Comparison of ENCODE assay signal across 29 cellular contexts in genomic region chrX:148204195-148204594, GRCh38.
"Had no signal": no experiment of that assay in that cellular context is flagged by ENCODE, and none has a peak within 500 bp of the region (broad histone marks: within the 10 kb centered on the region; RNA-seq: fewer than 3 reads in every experiment).

No MANE protein-coding gene starts in this region.

- H3K4me1 ChIP-seq: ascending aorta, body of pancreas, Peyer's patch, SJCRH30 had no signal

- H3K36me3 ChIP-seq: ascending aorta, Peyer's patch, SJCRH30 had no signal

- H3K27me3 Mint-ChIP-seq: activated B cell treated with CpG ODN at 0.5 μM for 24 hours; activated CD4-positive, alpha-beta T cell treated with anti-CD3 and anti-CD28 coated beads, Interleukin-2, amount 10 ng/mL, durations not matched to agents 24 days and 14 days; activated CD8-positive, alpha-beta memory T cell treated with anti-CD3 and anti-CD28 coated beads, Interleukin-2, amount 10 ng/mL, durations not matched to agents 7 days and 5 days; activated naive CD4-positive, alpha-beta T cell treated with anti-CD3 and anti-CD28 coated beads, Interleukin-2, amount 50 U/mL, for 24 hours had no signal

- H3K4me3 Mint-ChIP-seq: activated B cell treated with CpG ODN at 0.5 μM for 24 hours; activated CD4-positive, alpha-beta T cell treated with anti-CD3 and anti-CD28 coated beads, Interleukin-2, amount 10 ng/mL, durations not matched to agents 24 days and 14 days; activated CD8-positive, alpha-beta memory T cell treated with anti-CD3 and anti-CD28 coated beads, Interleukin-2, amount 10 ng/mL, durations not matched to agents 7 days and 5 days; activated naive CD4-positive, alpha-beta T cell treated with anti-CD3 and anti-CD28 coated beads, Interleukin-2, amount 50 U/mL, for 24 hours; activated T-cell treated with anti-CD3 and anti-CD28 coated beads, Interleukin-2, amount 50 U/mL, for 24 hours; activated T-helper 1 cell treated with anti-CD3 and anti-CD28 coated beads, Interleukin-12 subunit alpha, Interleukin-12 subunit beta, Interleukin-2, Interleukin-4 antibody, amounts not matched to agents 30 ng/mL and 10 ng/mL and 1 ng/mL, durations not matched to agents 14 hours and 24 hours and 36 hours; T-helper 2 cell treated with Interferon-gamma antibody and Interleukin-4, amounts not matched to agents 5 μg/mL and 100 μg/mL, for 36 hours had no signal

- H3K9me3 Mint-ChIP-seq: activated B cell treated with CpG ODN at 0.5 μM for 24 hours; activated CD4-positive, alpha-beta T cell treated with anti-CD3 and anti-CD28 coated beads, Interleukin-2, amount 10 ng/mL, durations not matched to agents 24 days and 14 days; activated naive CD4-positive, alpha-beta T cell treated with anti-CD3 and anti-CD28 coated beads, Interleukin-2, amount 50 U/mL, for 24 hours had no signal

- H3K36me3 Mint-ChIP-seq: activated CD8-positive, alpha-beta memory T cell treated with anti-CD3 and anti-CD28 coated beads, Interleukin-2, amount 10 ng/mL, durations not matched to agents 7 days and 5 days; activated naive CD4-positive, alpha-beta T cell treated with anti-CD3 and anti-CD28 coated beads, Interleukin-2, amount 50 U/mL, for 24 hours had no signal

- DNase-seq: activated B cell treated with CpG ODN at 0.5 μM for 24 hours; activated CD4-positive, alpha-beta T cell treated with anti-CD3 and anti-CD28 coated beads for 1 hour; activated CD4-positive, alpha-beta T cell treated with anti-CD3 and anti-CD28 coated beads, Interleukin-2, amount 10 ng/mL, durations not matched to agents 24 days and 14 days; activated CD4-positive, alpha-beta T cell treated with anti-CD3 and anti-CD28 coated beads, Interleukin-2, amount 50 U/mL, for 48 hours; activated CD8-positive, alpha-beta memory T cell treated with anti-CD3 and anti-CD28 coated beads, Interleukin-2, amount 10 ng/mL, durations not matched to agents 7 days and 5 days; activated effector memory CD4-positive, alpha-beta T cell treated with Interleukin-2 at 50 U/mL for 16 hours; activated naive CD4-positive, alpha-beta T cell; activated T-cell treated with anti-CD3 and anti-CD28 coated beads, Interleukin-2, amount 50 U/mL, for 24 hours; body of pancreas; central memory CD4-positive, alpha-beta T cell; NCI-H1048; NCI-H1930; NCI-H2171 treated with DMSO at 0.1 percent for 48 hours; NCI-H226; NCI-H526; NCI-H774; Peyer's patch; Right ventricle myocardium superior; SJCRH30; SK-N-SH; SW 1271 had no signal

- ATAC-seq: activated CD8-positive, alpha-beta memory T cell treated with anti-CD3 and anti-CD28 coated beads, Interleukin-2, amount 10 ng/mL, durations not matched to agents 7 days and 5 days; body of pancreas had no signal

- H3K9ac ChIP-seq: KMS-11, SK-N-SH had no signal

- H3K27ac ChIP-seq: ascending aorta, body of pancreas, KMS-11, Peyer's patch, RWPE1, SJCRH30 had no signal

- H3K4me1 Mint-ChIP-seq: activated CD4-positive, alpha-beta T cell treated with anti-CD3 and anti-CD28 coated beads, Interleukin-2, amount 10 ng/mL, durations not matched to agents 24 days and 14 days; activated CD8-positive, alpha-beta memory T cell treated with anti-CD3 and anti-CD28 coated beads, Interleukin-2, amount 10 ng/mL, durations not matched to agents 7 days and 5 days had no signal

- H3K27ac Mint-ChIP-seq: activated B cell treated with CpG ODN at 0.5 μM for 24 hours; activated CD4-positive, alpha-beta T cell treated with anti-CD3 and anti-CD28 coated beads, Interleukin-2, amount 10 ng/mL, durations not matched to agents 24 days and 14 days; activated CD8-positive, alpha-beta memory T cell treated with anti-CD3 and anti-CD28 coated beads, Interleukin-2, amount 10 ng/mL, durations not matched to agents 7 days and 5 days; activated naive CD4-positive, alpha-beta T cell treated with anti-CD3 and anti-CD28 coated beads, Interleukin-2, amount 50 U/mL, for 24 hours; activated T-cell treated with anti-CD3 and anti-CD28 coated beads, Interleukin-2, amount 50 U/mL, for 24 hours; activated T-helper 1 cell treated with anti-CD3 and anti-CD28 coated beads, Interleukin-12 subunit alpha, Interleukin-12 subunit beta, Interleukin-2, Interleukin-4 antibody, amounts not matched to agents 30 ng/mL and 10 ng/mL and 1 ng/mL, durations not matched to agents 14 hours and 24 hours and 36 hours; T-helper 2 cell treated with Interferon-gamma antibody and Interleukin-4, amounts not matched to agents 5 μg/mL and 100 μg/mL, for 36 hours had no signal

- H3K4me3 ChIP-seq: ascending aorta, body of pancreas, Peyer's patch, SJCRH30 had no signal

- H3K9me3 ChIP-seq: ascending aorta, body of pancreas, Peyer's patch, SJCRH30, SK-N-SH had no signal

- FAIRE-seq: bronchial epithelial cell, TTC549 had no signal

- H3K4me2 ChIP-seq: KMS-11, SK-N-SH had no signal

- H3K27me3 ChIP-seq: ascending aorta, body of pancreas, Peyer's patch, SJCRH30 had no signal
